1 cellular context compared by ENCODE assay signal in genomic region chrX:17563076-17563475, GRCh38.
TF ChIP-seq lines count a peak whose summit lies in the region.

No MANE protein-coding gene starts in this region.

TF ChIP-seq in HCT116, 20 proteins besides CTCF, POLR2A, EP300 and RAD21 (continued from another document):
- TF ChIP-seq REST (IDR thresholded peaks at IDR 0.05; ENCODE audit: low read depth) (no peak), SRF (IDR thresholded peaks at IDR 0.05; ENCODE audit: low read depth) (no peak), ZNF274 (IDR thresholded peaks at IDR 0.05; ENCODE audit: low read depth, low read length) (no peak), SIN3A (IDR thresholded peaks at IDR 0.05; ENCODE audit: low read depth) (no peak), ZBTB33 (IDR thresholded peaks at IDR 0.05; ENCODE audit: extremely low read depth, insufficient replicate concordance, low read length) (no peak), YY1 (IDR thresholded peaks at IDR 0.05; ENCODE audit: extremely low read depth, insufficient replicate concordance, low read depth, low read length) (no peak), EZH2 (IDR thresholded peaks at IDR 0.05) (no peak), TCF7L2 (IDR thresholded peaks at IDR 0.05; ENCODE audit: borderline replicate concordance, extremely low read depth, insufficient read depth, insufficient read length) (no peak), SP1 (IDR thresholded peaks at IDR 0.05; ENCODE audit: low read depth) (no peak), CEBPB (IDR thresholded peaks at IDR 0.05; ENCODE audit: low read depth) (no peak), MAX (IDR thresholded peaks at IDR 0.05) (no peak), POLR2AphosphoS5 (IDR thresholded peaks at IDR 0.05; ENCODE audit: low read depth, low read length) (no peak), JUND (IDR thresholded peaks at IDR 0.05) (no peak), ELF1 (IDR thresholded peaks at IDR 0.05; ENCODE audit: borderline replicate concordance, low read depth) (no peak)
- TF ChIP-seq, protein P1, sequence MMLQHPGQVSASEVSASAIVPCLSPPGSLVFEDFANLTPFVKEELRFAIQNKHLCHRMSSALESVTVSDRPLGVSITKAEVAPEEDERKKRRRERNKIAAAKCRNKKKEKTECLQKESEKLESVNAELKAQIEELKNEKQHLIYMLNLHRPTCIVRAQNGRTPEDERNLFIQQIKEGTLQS (IDR thresholded peaks at IDR 0.05), result no peak
